ENCODE assay signal across 8 cellular contexts in the genomic region with DNA sequence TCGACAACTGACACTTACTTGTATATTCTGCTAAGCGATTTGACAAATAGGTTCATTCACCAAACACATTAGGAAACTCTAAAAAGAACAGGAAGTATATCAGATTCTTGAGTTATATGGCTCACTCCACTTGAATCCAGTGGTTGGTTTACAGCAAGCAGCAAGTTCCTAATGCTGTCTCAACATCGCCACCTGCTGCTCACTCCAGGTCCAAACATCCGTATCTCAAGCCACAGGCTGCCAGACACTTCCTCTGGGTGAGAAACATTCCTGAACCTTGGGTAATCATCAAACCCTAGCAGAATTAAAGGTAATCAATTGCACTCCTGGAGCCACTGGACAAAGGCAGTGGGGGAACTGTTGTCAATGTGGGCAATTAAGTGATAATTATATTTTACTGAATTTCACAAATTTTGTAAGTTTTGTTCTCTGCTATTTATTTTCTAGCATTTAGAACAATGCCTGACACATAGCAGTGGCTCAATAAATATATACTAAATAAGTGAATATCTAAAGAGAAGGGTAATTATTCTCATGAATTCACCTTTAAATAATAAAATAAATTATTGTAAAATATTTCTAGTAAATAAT.
DNase-seq lines count a peak whose midpoint lies in the region; ATAC-seq and TF ChIP-seq lines count a peak whose summit lies in the region.

No MANE protein-coding gene starts in this region.

- peak; percentile 88 for TF ChIP-seq CTCF in C4-2B (conservative IDR thresholded peaks at IDR 0.05)

- DNase-seq in GM19240 (ENCODE audit: insufficient read length, low spot score) (peak; percentile 18), NCI-H526 treated with DMSO at 0.1 percent for 48 hours (lab: John Stamatoyannopoulos, UW) (peak; percentile 23), lung microvascular endothelial cell (ENCODE audit: low read depth in 2 of 2) (peak; percentile 88 to 90)
- DNase-seq in activated CD4-positive, alpha-beta T cell treated with anti-CD3 and anti-CD28 coated beads, Interleukin-2, amount 50 U/mL, for 4 hours = peak; percentile 62 to 64
- DNase-seq in effector CD4-positive, alpha-beta T cell = peak; percentile 54
- peak; percentile 29 for DNase-seq in stimulated activated CD8-positive, alpha-beta memory T cell treated with anti-CD3 and anti-CD28 coated beads, Interleukin-15, amount 100 ng/mL, for 24 hours (ENCODE audit: low read depth)

- peak; percentile 92 for ATAC-seq in HG03432 (IDR thresholded peaks at IDR 0.05; ENCODE audit: unreplicated experiment)

- H3K27ac ChIP-seq in C4-2B = no peak overlapping the region

Comparison
In these comparisons a context has a peak if more than half of its experiments do, and no peak if none do; other contexts are left out.
1. DNase-seq: peak in every context shown above with its lines; median percentile 89 in lung microvascular endothelial cell; 63 in activated CD4-positive, alpha-beta T cell treated with anti-CD3 and anti-CD28 coated beads, Interleukin-2, amount 50 U/mL, for 4 hours; 54 in effector CD4-positive, alpha-beta T cell; 29 in stimulated activated CD8-positive, alpha-beta memory T cell treated with anti-CD3 and anti-CD28 coated beads, Interleukin-15, amount 100 ng/mL, for 24 hours; 23 in NCI-H526 treated with DMSO at 0.1 percent for 48 hours; 18 in GM19240.